Comparison of ENCODE assay signal across 15 cellular contexts in the genomic region with DNA sequence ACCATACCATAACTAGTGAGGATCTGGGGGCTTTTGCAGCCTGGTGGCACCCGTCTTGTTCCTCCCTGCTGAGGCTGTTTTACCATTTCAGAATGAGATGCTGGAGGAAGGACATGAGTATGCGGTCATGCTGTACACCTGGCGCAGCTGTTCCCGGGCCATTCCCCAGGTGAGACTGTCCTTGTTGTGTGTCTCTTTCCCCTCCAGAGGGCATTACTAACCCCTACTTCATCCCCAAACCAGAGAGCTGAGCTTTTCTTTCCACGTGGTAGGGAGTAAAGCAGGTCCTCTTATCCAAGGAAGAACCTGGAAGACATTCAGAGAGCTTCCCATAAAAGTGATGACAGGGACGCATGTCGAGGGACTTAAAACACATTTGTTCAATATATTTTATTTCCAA. TPM values are rescaled to one million over a fixed set of nuclear protein-coding genes. Genes with fewer than 3 reads are reported as not detected.
DNase-seq lines count a peak whose midpoint lies in the region; ATAC-seq and TF ChIP-seq lines count a peak whose summit lies in the region.
"Had no signal": no experiment of that assay in that cellular context is flagged by ENCODE, and none has a peak within 500 bp of the region (broad histone marks: within the 10 kb centered on the region; RNA-seq: fewer than 3 reads in every experiment).

No MANE protein-coding gene starts in this region.

- no peaks in the 10 kb centered on the region for H3K79me2 ChIP-seq in PC-3 (ENCODE audit: low read length)

- no peaks in the 10 kb centered on the region for H3F3A ChIP-seq in PC-3 (ENCODE audit: low read length, unreplicated experiment)

- POLR2A ChIA-PET in CD4-positive, alpha-beta T cell (lab: Charles Lee), result interaction anchor here (0.9 to 1.5 kb wide), 2 partner anchors 9 to 34 kb away, joined by 3 to 6 read pairs; no protein-coding TSS in a partner anchor
- POLR2A ChIA-PET in PC-3 (lab: Charles Lee; ENCODE audit: unreplicated experiment), result no interaction called here
- POLR2A ChIA-PET in GM10248 (lab: Yijun Ruan, JAX), result no interaction called here

- H3K4me3 ChIP-seq in GM12864 (ENCODE audit: low read depth, low read length) (no peak overlapping the region), PC-3 (ENCODE audit: low read length) (no peak overlapping the region)
- H3K4me3 ChIP-seq: SJSA1, thyroid gland had no signal

- DNase-seq in CD4-positive, alpha-beta T cell, result no peak
- DNase-seq in GM12864 (ENCODE audit: low read depth), result no peak
- peak; percentile 40 for DNase-seq in PC-3
- no peak for DNase-seq in immature natural killer cell
- no peak for DNase-seq in GM10248 (ENCODE audit: extremely low spot score)
- no peak for DNase-seq in HuH-7.5 (ENCODE audit: low spot score)
- no peak for DNase-seq in C1 segment of cervical spinal cord (lab: John Stamatoyannopoulos, UW)
- DNase-seq in activated gamma-delta T cell (lab: John Stamatoyannopoulos, UW), result no peak
- DNase-seq: activated effector memory CD4-positive, alpha-beta T cell treated with anti-CD3 and anti-CD28 coated beads, Interleukin-2, amount 50 U/mL, for 16 hours; Calu3; caudate nucleus; head of caudate nucleus; nephron progenitor cell; thyroid gland had no signal

- no peak overlapping the region for H2AFZ ChIP-seq in PC-3 (ENCODE audit: low read length)

- intact Hi-C loops in CD4-positive, alpha-beta T cell (cut with DNase I, micrococcal nuclease), result no loop called here
- intact Hi-C loops in PC-3 (cut with micrococcal nuclease), result loop anchor here (5.0 to 10.0 kb wide), 2 partner anchors 480 to 552 kb away; no protein-coding TSS in a partner anchor

- no peaks in the 10 kb centered on the region for H3K36me3 ChIP-seq in PC-3 (ENCODE audit: low read depth, low read length)
- H3K36me3 ChIP-seq: SJSA1, thyroid gland had no signal

- H3K9me3 ChIP-seq in CD4-positive, alpha-beta T cell (ENCODE audit: control insufficient read depth, low read length), result no peaks in the 10 kb centered on the region
- H3K9me3 ChIP-seq in PC-3 (ENCODE audit: low read length), result no peaks in the 10 kb centered on the region
- H3K9me3 ChIP-seq: SJSA1, thyroid gland had no signal

- H3K9me3 Mint-ChIP-seq in CD4-positive, alpha-beta T cell, result no peaks in the 10 kb centered on the region
- H3K9me3 Mint-ChIP-seq in immature natural killer cell, result no peaks in the 10 kb centered on the region

- CTCF ChIA-PET in CD4-positive, alpha-beta T cell (lab: Charles Lee), result interaction anchor here (0.7 to 0.9 kb wide), 2 partner anchors 29 to 39 kb away, joined by 3 read pairs; a partner anchor contains a TSS
- CTCF ChIA-PET in PC-3 (lab: Charles Lee) (no interaction called here), GM10248 (lab: Yijun Ruan, JAX) (interaction anchor here (0.9 to 1.7 kb wide), 5 partner anchors 9 to 47 kb away, joined by 3 to 5 read pairs (median 4); no protein-coding TSS in a partner anchor)

- H4K20me1 ChIP-seq in PC-3 (ENCODE audit: low read length), result no peaks in the 10 kb centered on the region

- no TSS peak for BruUV-seq in PC-3 (replicated peaks; lab: Mats Ljungman, UMichigan)

- H3K9ac ChIP-seq in PC-3 (ENCODE audit: low read length), result no peak overlapping the region

- peaks cover 58% of the 10 kb centered on the region for H3K4me1 Mint-ChIP-seq in CD4-positive, alpha-beta T cell (ENCODE audit: low read depth)
- H3K4me1 Mint-ChIP-seq in immature natural killer cell, result peaks cover 63 to 86% of the 10 kb centered on the region in 2 donors
- H3K4me1 Mint-ChIP-seq: nephron progenitor cell had no signal

- H3K9me2 ChIP-seq in PC-3 (replicated peaks; ENCODE audit: low read length), result no peaks in the 10 kb centered on the region

- no peak overlapping the region for H3K4me2 ChIP-seq in PC-3 (ENCODE audit: low read length)

- no peak for TF ChIP-seq CTCF in CD4-positive, alpha-beta T cell (IDR thresholded peaks at IDR 0.05)
- TF ChIP-seq CTCF in GM12864 (IDR thresholded peaks at IDR 0.05; ENCODE audit: low read depth, low read length, missing control alignments), result peak; percentile 2
- peak; percentile 60 for TF ChIP-seq CTCF in PC-3 (conservative IDR thresholded peaks at IDR 0.05; ENCODE audit: low read depth, low read length)
- TF ChIP-seq CTCF in GM10248 (IDR thresholded peaks at IDR 0.05; ENCODE audit: control extremely low read depth, extremely low read depth, low read depth, missing control alignments), result no peak

- H3K4me1 ChIP-seq in PC-3 (ENCODE audit: insufficient read depth, low read length), result no peaks in the 10 kb centered on the region

- ATAC-seq in CD4-positive, alpha-beta T cell (ENCODE audit: poor library complexity), result peak; percentile 12
- ATAC-seq in PC-3, result peak; percentile 63

- H3K27ac ChIP-seq in CD4-positive, alpha-beta T cell (ENCODE audit: low read depth, low read length), result peak overlapping the region; percentile 18
- H3K27ac ChIP-seq in PC-3 (ENCODE audit: low read length), result no peak overlapping the region
- H3K27ac ChIP-seq: SJSA1, thyroid gland had no signal

- peak overlapping the region; percentile 54 for H3K27ac Mint-ChIP-seq in CD4-positive, alpha-beta T cell
- peak overlapping the region in 4 of 6 donors; percentile 13 to 78 (median 53) for H3K27ac Mint-ChIP-seq in immature natural killer cell
- H3K27ac Mint-ChIP-seq: nephron progenitor cell had no signal

- H3K27me3 Mint-ChIP-seq in CD4-positive, alpha-beta T cell, result no peaks in the 10 kb centered on the region
- peaks cover 0 to 3% (median 0%) of the 10 kb centered on the region in 3 donors for H3K27me3 Mint-ChIP-seq in immature natural killer cell (ENCODE audit: low read depth in 3 of 3)

- H3K4me3 Mint-ChIP-seq in CD4-positive, alpha-beta T cell, result no peak overlapping the region
- H3K4me3 Mint-ChIP-seq in immature natural killer cell, result no peak overlapping the region
- H3K4me3 Mint-ChIP-seq: nephron progenitor cell had no signal

- H3K27me3 ChIP-seq in CD4-positive, alpha-beta T cell (ENCODE audit: control insufficient read depth, insufficient read depth, low read length), result no peaks in the 10 kb centered on the region
- H3K27me3 ChIP-seq in PC-3 (ENCODE audit: low read length), result no peaks in the 10 kb centered on the region
- H3K27me3 ChIP-seq: SJSA1, thyroid gland had no signal

- peaks cover 99% of the 10 kb centered on the region for H3K36me3 Mint-ChIP-seq in CD4-positive, alpha-beta T cell (ENCODE audit: low read depth)
- H3K36me3 Mint-ChIP-seq in immature natural killer cell, result peaks cover 33 to 74% (median 44%) of the 10 kb centered on the region in 3 donors

RNA-seq across cellular contexts. Expression of a gene that starts 28.8 kb away (rescaled TPM):
- total RNA-seq in CD4-positive, alpha-beta T cell, result 100 to 1,000 TPM; 271 to 287 TPM
- 30.4 and 36.0 TPM in 2 replicates for total RNA-seq in PC-3 (2014; rRNA removed)
- 100 to 1,000 TPM; 293 to 667 (median 513) TPM for polyA plus RNA-seq in immature natural killer cell

Comparison
In these comparisons a context has a peak if more than half of its experiments do, and no peak if none do; other contexts are left out.
1. CTCF ChIP-seq: peak in GM12864 (single experiment) and PC-3 (single experiment); none in CD4-positive, alpha-beta T cell (single experiment) and GM10248 (single experiment).